In genomic region chr5:107469485-107469884, GRCh38 we compare ENCODE assay signal across 10 cellular contexts.
A peak's percentile ranks its signal among the peaks of the same experiment; 100 is the strongest.
DNase-seq lines count a peak whose midpoint lies in the region; ATAC-seq, FAIRE-seq and TF ChIP-seq lines count a peak whose summit lies in the region.
"Had no signal": no experiment of that assay in that cellular context is flagged by ENCODE, and none has a peak within 500 bp of the region (broad histone marks: within the 10 kb centered on the region; RNA-seq: fewer than 3 reads in every experiment).

No MANE protein-coding gene starts in this region.

- POLR2A ChIA-PET in WTC11 (lab: Charles Lee) = interaction anchor here (0.5 kb wide), 1 partner anchor 292 kb away, joined by 5 read pairs; no protein-coding TSS in a partner anchor

- H3K4me3 Mint-ChIP-seq in WTC11 = no peak overlapping the region

- no peak overlapping the region for H2AFZ ChIP-seq in ACC112 (ENCODE audit: low read length, unreplicated experiment)

- CTCF ChIA-PET in WTC11 (lab: Charles Lee) = interaction anchor here (1.4 kb wide), 1 partner anchor 103 kb away, joined by 5 read pairs; no protein-coding TSS in a partner anchor

- no peak for TF ChIP-seq CTCF in WTC11 (IDR thresholded peaks at IDR 0.05)

- 0 out of 2 replicates have a peak overlapping the region, but pooled peaks have one; percentile 16 for H3K27ac Mint-ChIP-seq in WTC11

- H3K9me3 Mint-ChIP-seq in WTC11 = no peaks in the 10 kb centered on the region

- ATAC-seq in HG03354 (IDR thresholded peaks at IDR 0.05; ENCODE audit: poor library complexity, severe bottlenecking, unreplicated experiment) (peak; percentile 41), WTC11 (no peak), GM18498 (IDR thresholded peaks at IDR 0.05; ENCODE audit: unreplicated experiment) (no peak)

- peak; percentile 56 for FAIRE-seq in islet of Langerhans (lab: Jason Lieb, UNC)

- H3K27me3 ChIP-seq in ACC112 (ENCODE audit: insufficient read depth, low read length) = no peaks in the 10 kb centered on the region

- no peaks in the 10 kb centered on the region for H3K36me3 ChIP-seq in ACC112 (ENCODE audit: insufficient read depth, low read length)

- H3K4me1 Mint-ChIP-seq in WTC11 = peaks cover 97% of the 10 kb centered on the region

- no peaks in the 10 kb centered on the region; the same call in 1 of the 2 replicates for H3K27me3 Mint-ChIP-seq in WTC11 (ENCODE audit: low read depth)

- DNase-seq in WTC11 (ENCODE audit: low spot score) (no peak), activated gamma-delta T cell (lab: John Stamatoyannopoulos, UW) (no peak), NCI-H524 (lab: John Stamatoyannopoulos, UW) (no peak), T-helper 1 cell (no peak)
- DNase-seq: COR-L47, NCI-H510A had no signal

- peaks cover 49% of the 10 kb centered on the region for H3K4me1 ChIP-seq in ACC112 (ENCODE audit: control insufficient read depth, insufficient read depth, low read length, unreplicated experiment)

- H3K79me2 ChIP-seq in ACC112 (ENCODE audit: control insufficient read depth, insufficient read depth, low read length, unreplicated experiment) = peaks cover 21% of the 10 kb centered on the region

- no peaks in the 10 kb centered on the region for H3K36me3 Mint-ChIP-seq in WTC11

- peak overlapping the region; percentile 93 for H3K27ac ChIP-seq in ACC112 (ENCODE audit: low read depth, low read length)

- 0 out of 2 replicates have a peak overlapping the region, but pooled peaks have one; percentile 40 for H3K4me3 ChIP-seq in ACC112 (ENCODE audit: low read depth, low read length)

TF ChIP-seq in WTC11, 78 proteins besides CTCF, POLR2A, EP300 and RAD21:
- no peak for TF ChIP-seq KAT7 (CRISPR knock-in tag; IDR thresholded peaks at IDR 0.05; ENCODE audit: borderline replicate concordance)
TF ChIP-seq in WTC11: peak in this region for 0.
